ENCODE assay signal across 11 cellular contexts in the genomic region with DNA sequence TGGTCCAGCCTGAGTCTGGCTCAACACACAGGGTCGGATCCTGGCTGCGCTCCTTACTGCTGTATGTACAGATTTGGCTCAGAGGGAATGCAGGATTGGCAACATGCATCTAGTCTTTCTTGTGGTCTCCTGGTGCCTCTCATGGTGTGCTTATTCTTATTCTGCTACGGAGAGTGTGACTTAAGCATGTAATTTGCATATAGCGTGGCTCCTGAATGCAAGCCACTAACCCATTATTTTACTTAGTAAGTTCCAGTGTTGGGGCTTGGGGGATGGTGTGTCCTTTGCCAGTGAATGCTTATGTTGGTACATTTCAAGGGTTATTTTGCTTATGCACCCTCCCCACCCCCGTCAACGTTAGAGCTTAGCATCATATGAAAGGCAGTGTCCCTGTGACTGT. TPM values are rescaled to one million over a fixed set of nuclear protein-coding genes. Genes with fewer than 3 reads are reported as not detected.
DNase-seq lines count a peak whose midpoint lies in the region; ATAC-seq, FAIRE-seq and TF ChIP-seq lines count a peak whose summit lies in the region.
"Had no signal": no experiment of that assay in that cellular context is flagged by ENCODE, and none has a peak within 500 bp of the region (broad histone marks: within the 10 kb centered on the region; RNA-seq: fewer than 3 reads in every experiment).

No MANE protein-coding gene starts in this region.

- H3K36me3 Mint-ChIP-seq in brain, result peaks cover 8% of the 10 kb centered on the region
- peaks cover 4% of the 10 kb centered on the region for H3K36me3 Mint-ChIP-seq in osteocyte (ENCODE audit: unreplicated experiment)

- TF ChIP-seq EP300 in A549 (IDR thresholded peaks at IDR 0.05) (no peak), HepG2 (IDR thresholded peaks at IDR 0.05; ENCODE audit: low read depth in 2 of 2, low read length in 2 of 2) (no peak), HepG2 (CRISPR knock-in tag; IDR thresholded peaks at IDR 0.05; ENCODE audit: borderline replicate concordance) (no peak)

- peak overlapping the region in 1 of 2 experiments; percentile 50; a peak in 1 of 6 replicates for H3K27ac ChIP-seq in A549
- no peak overlapping the region for H3K27ac ChIP-seq in HepG2 (ENCODE audit: extremely low read length, insufficient read depth, low read length)
- H3K27ac ChIP-seq: parathyroid adenoma had no signal

- H3K4me3 ChIP-seq in A549, result no peak overlapping the region
- H3K4me3 ChIP-seq in HepG2 (replicated peaks in 1 of 3; ENCODE audit: insufficient read depth in 1 of 3, low read depth in 2 of 3, low read length in 3 of 3), result no peak overlapping the region

- H3K27me3 Mint-ChIP-seq in brain, result peaks cover 4% of the 10 kb centered on the region
- no peaks in the 10 kb centered on the region for H3K27me3 Mint-ChIP-seq in osteocyte (ENCODE audit: unreplicated experiment)

- CTCF ChIA-PET in A549 (lab: Yijun Ruan, JAX), result interaction anchor here (1.8 kb wide), 1 partner anchor 16 kb away, joined by 6 read pairs; no protein-coding TSS in a partner anchor
- CTCF ChIA-PET in HepG2 (lab: Yijun Ruan, JAX; ENCODE audit: low intra/inter-chr PET ratio, low total read pairs), result no interaction called here

- no peak overlapping the region for H2AFZ ChIP-seq in HepG2 (ENCODE audit: low read length)
- H2AFZ ChIP-seq: parathyroid adenoma had no signal

- intact Hi-C loops in HepG2 (cut with micrococcal nuclease; ENCODE audit: unreplicated experiment), result no loop called here

- H3K27ac Mint-ChIP-seq in brain, result peak overlapping the region in 3 of 5 experiments; percentile 0 to 39 (median 15)
- no peak overlapping the region for H3K27ac Mint-ChIP-seq in osteocyte (ENCODE audit: unreplicated experiment)

- DNase-seq in A549 (ENCODE audit: low read depth in 1 of 2, low spot score in 1 of 2) (no peak), osteocyte (ENCODE audit: extremely low spot score, unreplicated experiment) (no peak), erythroblast (lab: John Stamatoyannopoulos, UW) (no peak), HepG2 (ENCODE audit: low spot score) (no peak)
- DNase-seq: Caco-2 had no signal

- H3K27me3 ChIP-seq in HepG2 (ENCODE audit: control insufficient read depth in 1 of 2, insufficient read depth in 2 of 2, low read length in 2 of 2), result no peaks in the 10 kb centered on the region

- H3K4me2 ChIP-seq in A549 (peak overlapping the region; percentile 21; the same call in 1 of the 3 replicates), HepG2 (ENCODE audit: low read depth, low read length) (no peak overlapping the region)

- ATAC-seq in A549 (no peak), GM18907 (IDR thresholded peaks at IDR 0.05; ENCODE audit: unreplicated experiment) (peak; percentile 41), HG03103 (IDR thresholded peaks at IDR 0.05; ENCODE audit: low read depth, unreplicated experiment) (peak; percentile 28), GM21737 (IDR thresholded peaks at IDR 0.05; ENCODE audit: unreplicated experiment) (no peak), HepG2 (no peak)

- no peak for TF ChIP-seq CTCF in A549 (IDR thresholded peaks at IDR 0.05)
- no peak for TF ChIP-seq CTCF in brain (conservative IDR thresholded peaks at IDR 0.05)
- no peak for TF ChIP-seq CTCF in osteocyte (IDR thresholded peaks at IDR 0.05)
- no peak for TF ChIP-seq CTCF in HepG2 (CRISPR knock-in tag; IDR thresholded peaks at IDR 0.05)

- TF ChIP-seq POLR2A in A549 (IDR thresholded peaks at IDR 0.05; ENCODE audit: low read length) (no peak), erythroblast (IDR thresholded peaks at IDR 0.05; ENCODE audit: low read length) (no peak), HepG2 (IDR thresholded peaks at IDR 0.05; ENCODE audit: insufficient read depth in 1 of 2, low read depth in 2 of 2, low read length in 2 of 2) (no peak)

- H3K9me3 Mint-ChIP-seq in brain, result no peaks in the 10 kb centered on the region
- no peaks in the 10 kb centered on the region for H3K9me3 Mint-ChIP-seq in osteocyte (ENCODE audit: unreplicated experiment)

- POLR2A ChIA-PET in A549 (lab: Yijun Ruan, JAX), result no interaction called here
- POLR2A ChIA-PET in HepG2 (lab: Yijun Ruan, JAX), result no interaction called here

- H3K4me1 ChIP-seq in A549, result peaks cover 84% of the 10 kb centered on the region
- H3K4me1 ChIP-seq in HepG2 (ENCODE audit: insufficient read depth, low read length), result no peaks in the 10 kb centered on the region
- H3K4me1 ChIP-seq: Caco-2, parathyroid adenoma had no signal

- no peak for TF ChIP-seq RAD21 in A549 (conservative IDR thresholded peaks at IDR 0.05 in 1 of 2, IDR thresholded peaks at IDR 0.05 in 1 of 2)
- TF ChIP-seq RAD21 in HepG2 (CRISPR knock-in tag; IDR thresholded peaks at IDR 0.05), result no peak

- H3K9me3 ChIP-seq in A549, result no peaks in the 10 kb centered on the region
- no peaks in the 10 kb centered on the region for H3K9me3 ChIP-seq in HepG2 (ENCODE audit: low read length)
- H3K9me3 ChIP-seq: Caco-2 had no signal

- H3K79me2 ChIP-seq in HepG2 (ENCODE audit: insufficient read depth, low read length), result no peaks in the 10 kb centered on the region
- H3K79me2 ChIP-seq: parathyroid adenoma had no signal

- no peak for FAIRE-seq in A549 (lab: Jason Lieb, UNC)
- FAIRE-seq in HepG2 (lab: Jason Lieb, UNC), result no peak
- FAIRE-seq: islet of Langerhans had no signal

- H4K20me1 ChIP-seq in HepG2 (ENCODE audit: insufficient read depth, low read length), result no peaks in the 10 kb centered on the region

- in situ Hi-C loops in HepG2 (cut with HindIII; ENCODE audit: extremely low pct_ligation_motif_present, low pct_unique_long_range_greater_than_20kb), result no loop called here

- H3K4me3 Mint-ChIP-seq in brain (no peak overlapping the region), osteocyte (ENCODE audit: unreplicated experiment) (no peak overlapping the region)

- H3K4me1 Mint-ChIP-seq in brain (peaks cover 70% of the 10 kb centered on the region), osteocyte (ENCODE audit: unreplicated experiment) (peaks cover 42% of the 10 kb centered on the region)

- H3K36me3 ChIP-seq in HepG2 (replicated peaks in 1 of 2; ENCODE audit: control insufficient read depth in 1 of 2, insufficient read depth in 2 of 2, low read length in 2 of 2), result no peaks in the 10 kb centered on the region

- no TSS peak for BruUV-seq in HepG2 (replicated peaks; lab: Mats Ljungman, UMichigan)

- no peak overlapping the region for H3K9ac ChIP-seq in HepG2 (ENCODE audit: insufficient read depth, low read depth, low read length)
- H3K9ac ChIP-seq: parathyroid adenoma had no signal

- WGBS in A549 (ENCODE audit: missing lambda C conversion rate), result 95% methylated on average over 6 of the region's 6 CpGs
- WGBS in HepG2 (ENCODE audit: low lambda C conversion rate), result 87% methylated on average over 6 of the region's 6 CpGs

TF ChIP-seq in A549, 52 proteins besides CTCF, POLR2A, EP300 and RAD21 (continues in another document):
- TF ChIP-seq NFE2L2 (conservative IDR thresholded peaks at IDR 0.05; ENCODE audit: low read length), result no peak
- no peak for TF ChIP-seq FOXS1 (CRISPR knock-in tag; IDR thresholded peaks at IDR 0.05)
- TF ChIP-seq HOXB5 (CRISPR knock-in tag; IDR thresholded peaks at IDR 0.05), result no peak
- TF ChIP-seq RNF2 (IDR thresholded peaks at IDR 0.05; ENCODE audit: borderline replicate concordance, low read depth), result no peak
- no peak for TF ChIP-seq HEYL (CRISPR knock-in tag; IDR thresholded peaks at IDR 0.05)
- no peak for TF ChIP-seq CEBPB (IDR thresholded peaks at IDR 0.05)
- TF ChIP-seq BHLHE40 (IDR thresholded peaks at IDR 0.05; ENCODE audit: low read depth, low read length), result no peak
- TF ChIP-seq ZC3H11A (IDR thresholded peaks at IDR 0.05), result no peak

TF ChIP-seq in HepG2, 621 proteins besides CTCF, POLR2A, EP300 and RAD21 (continues in another document):
- TF ChIP-seq CC2D1A (CRISPR knock-in tag; IDR thresholded peaks at IDR 0.05), result no peak
- TF ChIP-seq, protein P1, sequence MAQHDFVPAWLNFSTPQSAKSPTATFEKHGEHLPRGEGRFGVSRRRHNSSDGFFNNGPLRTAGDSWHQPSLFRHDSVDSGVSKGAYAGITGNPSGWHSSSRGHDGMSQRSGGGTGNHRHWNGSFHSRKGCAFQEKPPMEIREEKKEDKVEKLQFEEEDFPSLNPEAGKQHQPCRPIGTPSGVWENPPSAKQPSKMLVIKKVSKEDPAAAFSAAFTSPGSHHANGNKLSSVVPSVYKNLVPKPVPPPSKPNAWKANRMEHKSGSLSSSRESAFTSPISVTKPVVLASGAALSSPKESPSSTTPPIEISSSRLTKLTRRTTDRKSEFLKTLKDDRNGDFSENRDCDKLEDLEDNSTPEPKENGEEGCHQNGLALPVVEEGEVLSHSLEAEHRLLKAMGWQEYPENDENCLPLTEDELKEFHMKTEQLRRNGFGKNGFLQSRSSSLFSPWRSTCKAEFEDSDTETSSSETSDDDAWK (CRISPR knock-in tag; IDR thresholded peaks at IDR 0.05), result no peak

RNA-seq across cellular contexts. Expression of gene PTPRJ, which starts 51.2 kb away (rescaled TPM):
- polyA plus RNA-seq in A549 (2011; rRNA removed) (30.3 and 46.2 TPM in 2 replicates), A549 (2017; fragmentation: RNase III; extraction: RNeasy Plus Mini Kit Qiagen cat#74134 plus additional on column Dnase treatment) (47.0 to 55.6 TPM (median 50.5 TPM) in 3 replicates), brain (ENCODE audit: insufficient read depth, low read depth, low replicate concordance) (8.5 TPM), HepG2 (2011; rRNA removed) (1.2 and 1.5 TPM in 2 replicates)
- polyA plus RNA-seq in A549 (2012; cell fraction: cytosol; rRNA removed), result 15.4 and 22.0 TPM in 2 replicates
- 23.1 and 39.4 TPM in 2 replicates for polyA plus RNA-seq in A549 (2012; cell fraction: nucleus; rRNA removed)
- 62.1 and 63.5 TPM in 2 replicates for polyA minus RNA-seq in A549 (2011; rRNA and poly(A)+ RNA removed)
- total RNA-seq in osteocyte (16.6 and 18.6 TPM in 2 replicates), HepG2 (2016; rRNA removed; fragmentation: Illumina TruSeq; extraction: Trizol) (0.95 and 1.0 TPM in 2 replicates)
- 0.61 and 0.79 TPM in 2 replicates for total RNA-seq in HepG2 (2016; cell fraction: cytosol; rRNA removed; fragmentation: Illumina TruSeq; extraction: Trizol; ENCODE audit: low read depth)
- total RNA-seq in HepG2 (2016; cell fraction: insoluble cytoplasmic fraction; rRNA removed; fragmentation: Illumina TruSeq; extraction: Trizol), result 0.89 and 1.4 TPM in 2 replicates
- 0.79 and 1.2 TPM in 2 replicates for total RNA-seq in HepG2 (2016; cell fraction: membrane; rRNA removed; fragmentation: Illumina TruSeq; extraction: Trizol)
- total RNA-seq in HepG2 (2016; cell fraction: nucleus; rRNA removed; fragmentation: Illumina TruSeq; extraction: Trizol), result 1.9 TPM in 2 replicates
- polyA plus RNA-seq in HepG2 (2011; cell fraction: cytosol; rRNA removed), result 1.1 and 1.5 TPM in 2 replicates
- polyA plus RNA-seq in HepG2 (2011; cell fraction: nucleus; rRNA removed), result 1.1 and 1.8 TPM in 2 replicates
- polyA plus RNA-seq in HepG2 (2012), result 2.1 and 2.2 TPM in 2 replicates
- 0.49 and 0.50 TPM in 2 replicates for polyA plus RNA-seq in HepG2 (2016; cell fraction: cytosol; fragmentation: Illumina TruSeq; extraction: Trizol; ENCODE audit: low read depth)
- 0.56 and 0.70 TPM in 2 replicates for polyA plus RNA-seq in HepG2 (2016; cell fraction: insoluble cytoplasmic fraction; fragmentation: Illumina TruSeq; extraction: Trizol; ENCODE audit: low read depth)
- polyA plus RNA-seq in HepG2 (2016; cell fraction: membrane; fragmentation: Illumina TruSeq; extraction: Trizol; ENCODE audit: low read depth), result 0.86 and 1.2 TPM in 2 replicates
- 2.0 TPM in 2 replicates for polyA plus RNA-seq in HepG2 (2016; cell fraction: nucleus; fragmentation: Illumina TruSeq; extraction: Trizol; ENCODE audit: insufficient read depth, low read depth)
- polyA minus RNA-seq in HepG2 (2011; rRNA and poly(A)+ RNA removed; ENCODE audit: low replicate concordance), result 1.9 and 21.7 TPM in 2 replicates
- 2.8 and 3.1 TPM in 2 replicates for polyA minus RNA-seq in HepG2 (2011; cell fraction: cytosol; rRNA and poly(A)+ RNA removed)
- 2.7 and 3.6 TPM in 2 replicates for polyA minus RNA-seq in HepG2 (2011; cell fraction: nucleus; rRNA and poly(A)+ RNA removed)

Comparison
In these comparisons a context has a peak if more than half of its experiments do, and no peak if none do; other contexts are left out.
1. ATAC-seq: peak in GM18907 (single experiment) and HG03103 (single experiment); none in A549 (0 of 2), GM21737 (single experiment) and HepG2 (single experiment).